In genomic region chr12:113232787-113233585, GRCh38 we compare ENCODE assay signal across 1 cellular context.
TF ChIP-seq lines count a peak whose summit lies in the region.

No MANE protein-coding gene starts in this region.

TF ChIP-seq in GM23338, 12 proteins besides CTCF, POLR2A, EP300 and RAD21 (continued from another document):
- peak; percentile 85 for TF ChIP-seq CREB1 (CRISPR knock-in tag; IDR thresholded peaks at IDR 0.05; ENCODE audit: low read depth)
